In the genomic region with DNA sequence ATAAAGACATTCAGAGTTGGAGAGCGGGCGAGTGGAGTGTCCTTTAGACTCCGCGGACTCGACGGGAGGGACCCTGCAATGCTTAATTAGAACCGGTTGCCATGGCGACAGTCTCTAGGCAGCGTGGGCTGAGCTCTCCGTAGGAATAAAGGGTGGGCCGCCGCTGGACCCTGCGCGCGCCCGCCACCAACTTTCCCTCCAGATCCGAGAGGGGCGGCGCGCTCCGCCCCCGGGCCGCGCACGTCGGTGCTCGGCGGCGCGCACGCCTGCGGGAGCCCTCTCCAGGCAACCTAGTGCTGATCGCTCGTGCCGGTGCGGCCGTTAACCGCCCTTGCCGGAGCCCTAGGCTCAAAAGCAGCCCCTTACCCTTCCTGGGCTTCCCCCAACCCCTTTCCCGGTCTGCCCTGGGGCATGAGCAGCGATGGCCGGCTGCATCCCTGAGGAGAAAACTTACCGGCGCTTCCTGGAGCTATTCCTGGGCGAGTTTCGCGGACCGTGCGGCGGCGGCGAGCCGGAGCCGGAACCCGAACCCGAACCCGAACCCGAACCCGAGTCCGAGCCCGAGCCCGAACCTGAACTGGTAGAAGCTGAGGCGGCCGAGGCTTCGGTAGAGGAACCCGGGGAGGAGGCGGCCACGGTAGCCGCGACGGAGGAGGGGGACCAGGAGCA, we compare ENCODE assay signal across 8 cellular contexts. TPM values are rescaled to one million over a fixed set of nuclear protein-coding genes. Genes with fewer than 3 reads are reported as not detected.
DNase-seq lines count a peak whose midpoint lies in the region; ATAC-seq, FAIRE-seq and TF ChIP-seq lines count a peak whose summit lies in the region.

A gene (plus strand): TSS at position 278 of the 669 bp plus-strand sequence.

- no peak within 1 kb of the TSS for H3K27ac ChIP-seq in astrocyte (ENCODE audit: low read depth, low read length)

- peaks cover 17% of the 10 kb centered on the region for H3K27me3 ChIP-seq in astrocyte (ENCODE audit: insufficient read depth, low read length)

- peak; percentile 93 for FAIRE-seq in GM12891 (lab: Jason Lieb, UNC)
- no peak for FAIRE-seq in astrocyte (lab: Jason Lieb, UNC)

- peak within 1 kb of the TSS; percentile 85 for H3K27ac Mint-ChIP-seq in astrocyte (ENCODE audit: unreplicated experiment)

- H3K4me1 Mint-ChIP-seq in astrocyte (ENCODE audit: low read depth, unreplicated experiment), result peaks cover 2% of the 10 kb centered on the region

- peak within 1 kb of the TSS; percentile 59 for H3K9ac ChIP-seq in astrocyte (ENCODE audit: low read length)

- ATAC-seq in HG02759 (IDR thresholded peaks at IDR 0.05; ENCODE audit: unreplicated experiment), result no peak
- no peak for ATAC-seq in GM19395 (IDR thresholded peaks at IDR 0.05; ENCODE audit: unreplicated experiment)

- H2AFZ ChIP-seq in astrocyte (ENCODE audit: low read depth, low read length), result peak within 1 kb of the TSS; percentile 89

- H3K4me2 ChIP-seq in astrocyte (ENCODE audit: low read length), result peak within 1 kb of the TSS; percentile 95

- H3K27me3 Mint-ChIP-seq in astrocyte (ENCODE audit: low read depth, unreplicated experiment), result peaks cover 13% of the 10 kb centered on the region

- no peaks in the 10 kb centered on the region for H3K9me3 ChIP-seq in astrocyte (ENCODE audit: insufficient read depth, low read depth, low read length)

- H3K36me3 ChIP-seq in astrocyte (ENCODE audit: insufficient read depth, low read length), result no peaks in the 10 kb centered on the region

- no peak for TF ChIP-seq CTCF in astrocyte (IDR thresholded peaks at IDR 0.05; ENCODE audit: insufficient read depth, low read depth, low read length)

- no peaks in the 10 kb centered on the region for H3K9me3 Mint-ChIP-seq in astrocyte (ENCODE audit: unreplicated experiment)

- TF ChIP-seq POLR2A in GM12891 (IDR thresholded peaks at IDR 0.05; ENCODE audit: low read depth, low read length), result no peak

- peak within 1 kb of the TSS; percentile 70 for H3K4me3 ChIP-seq in astrocyte (ENCODE audit: insufficient read depth, low read depth, low read length)

- peak within 1 kb of the TSS; percentile 96 for H3K4me3 Mint-ChIP-seq in astrocyte (ENCODE audit: unreplicated experiment)

- no peaks in the 10 kb centered on the region for H3K4me1 ChIP-seq in astrocyte (ENCODE audit: insufficient read depth, low read length)

- no peaks in the 10 kb centered on the region for H3K36me3 Mint-ChIP-seq in astrocyte (ENCODE audit: low read depth, unreplicated experiment)

- no peaks in the 10 kb centered on the region for H3K79me2 ChIP-seq in astrocyte (ENCODE audit: insufficient read depth, low read length)

- DNase-seq in GM12891 (ENCODE audit: insufficient read length, low spot score) (peak; percentile 78), NCI-H128 (lab: John Stamatoyannopoulos, UW; ENCODE audit: unreplicated experiment) (peak; percentile 85), T follicular helper cell (ENCODE audit: low read depth) (peak; percentile 7), astrocyte (ENCODE audit: low read depth) (peak; percentile 39), iPS DF 19.7 (ENCODE audit: low read depth, low spot score) (peak; percentile 64), retina (peak; percentile 99)

- no peaks in the 10 kb centered on the region for H4K20me1 ChIP-seq in astrocyte (ENCODE audit: insufficient read depth, low read length)

TF ChIP-seq in GM12891, 5 proteins besides CTCF, POLR2A, EP300 and RAD21:
- TF ChIP-seq TAF1 (IDR thresholded peaks at IDR 0.05; ENCODE audit: low read depth, low read length), result no peak
- no peak for TF ChIP-seq POLR2AphosphoS5 (IDR thresholded peaks at IDR 0.05; ENCODE audit: low read depth, low read length)
- no peak for TF ChIP-seq PAX5 (IDR thresholded peaks at IDR 0.05; ENCODE audit: insufficient read depth, low read length, severe bottlenecking)
- TF ChIP-seq POU2F2 (IDR thresholded peaks at IDR 0.05; ENCODE audit: low read depth, low read length), result no peak
- no peak for TF ChIP-seq SPI1 (IDR thresholded peaks at IDR 0.05; ENCODE audit: low read depth, low read length)

RNA-seq across cellular contexts. Expression of the gene that starts here (rescaled TPM):
- 0.06 TPM for polyA plus RNA-seq in GM12891 (2012; ENCODE audit: low read depth, missing spikeins)
- 0.67 and 0.79 TPM in 2 replicates for total RNA-seq in astrocyte

Comparison
In these comparisons a context has a peak if more than half of its experiments do, and no peak if none do; other contexts are left out.
1. Peak in DNase-seq, H3K4me3 ChIP-seq, H3K9ac ChIP-seq and H3K4me2 ChIP-seq in astrocyte; RNA of the gene not detected or under 1 TPM.
2. DNase-seq: peak in every context shown above with its lines; median percentile 99 in retina; 85 in NCI-H128; 78 in GM12891; 64 in iPS DF 19.7; 39 in astrocyte; 7 in T follicular helper cell.